Comparison of ENCODE assay signal across 19 cellular contexts in genomic region chr16:21121150-21121549, GRCh38. TPM values are rescaled to one million over a fixed set of nuclear protein-coding genes. Genes with fewer than 3 reads are reported as not detected.
DNase-seq lines count a peak whose midpoint lies in the region; ATAC-seq, FAIRE-seq and TF ChIP-seq lines count a peak whose summit lies in the region.
"Had no signal": no experiment of that assay in that cellular context is flagged by ENCODE, and none has a peak within 500 bp of the region (broad histone marks: within the 10 kb centered on the region; RNA-seq: fewer than 3 reads in every experiment).

No MANE protein-coding gene starts in this region.

- 16 to 48% (median 33%) methylated on average over 1 of the region's 1 CpG for WGBS in small intestine, 3 donors

- no peak for FAIRE-seq in small intestine (lab: Jason Lieb, UNC)
- FAIRE-seq: A549, GM12892 had no signal

- H3K4me3 ChIP-seq in epithelial cell of proximal tubule (ENCODE audit: low read depth, low read length) (no peak overlapping the region), small intestine (ENCODE audit: low read depth in 1 of 2, low read length in 2 of 2) (no peak overlapping the region)
- H3K4me3 ChIP-seq: A549, HAP-1 had no signal

- H3K36me3 ChIP-seq in small intestine (ENCODE audit: control insufficient read depth in 2 of 2, insufficient read depth in 2 of 2, low read length in 2 of 2): no peaks in the 10 kb centered on the region
- H3K36me3 ChIP-seq: HAP-1 had no signal

- H3K27ac ChIP-seq in small intestine (ENCODE audit: low read depth in 1 of 2, low read length in 1 of 2): no peak overlapping the region
- H3K27ac ChIP-seq: 22Rv1, A549, C4-2B had no signal

- no peaks in the 10 kb centered on the region for H3K9me3 ChIP-seq in small intestine (ENCODE audit: control insufficient read depth, low read depth)
- H3K9me3 ChIP-seq: Caco-2, HAP-1 had no signal

- H3K4me1 ChIP-seq in small intestine (ENCODE audit: control insufficient read depth in 2 of 2, insufficient read depth in 1 of 2, low read depth in 1 of 2, low read length in 1 of 2): no peaks in the 10 kb centered on the region
- H3K4me1 ChIP-seq: A549, Caco-2, HAP-1 had no signal

- TF ChIP-seq CTCF in epithelial cell of proximal tubule (conservative IDR thresholded peaks at IDR 0.05; ENCODE audit: low read depth, low read length): no peak

- in situ Hi-C loops in Caki2 (cut with HindIII; ENCODE audit: low pct_unique_long_range_greater_than_20kb, low sequenced_read_pairs) (no loop called here), KBM-7 (cut with MboI; ENCODE audit: low pct_unique_long_range_greater_than_20kb, low sequenced_read_pairs) (no loop called here)

- DNase-seq in Caki2 (ENCODE audit: low read depth): peak; percentile 12
- peak; percentile 50 for DNase-seq in epithelial cell of proximal tubule (ENCODE audit: low read depth)
- DNase-seq in left kidney (ENCODE audit: low read depth, low spot score): peak; percentile 45
- DNase-seq in small intestine: peak; percentile 19
- DNase-seq in T-helper 2 cell: no peak
- no peak for DNase-seq in KBM-7
- DNase-seq: AML-193; Caco-2; CD4-positive, alpha-beta T cell; DMS153; DMS79; GDM1 had no signal

- ATAC-seq in HG03565 (IDR thresholded peaks at IDR 0.05; ENCODE audit: unreplicated experiment): no peak
- ATAC-seq: A549 had no signal

- no peaks in the 10 kb centered on the region for H3K27me3 ChIP-seq in small intestine (ENCODE audit: control insufficient read depth in 2 of 2, insufficient read depth in 2 of 2, low read length in 2 of 2)

RNA-seq across cellular contexts. Expression of gene DNAH3, which starts 29.5 kb away (rescaled TPM):
- 0.17 TPM in 1 of 2 replicates, not detected in the other for total RNA-seq in Caki2 (2014; rRNA removed; shearing (Covaris generic); ENCODE audit: low replicate concordance)
- total RNA-seq in epithelial cell of proximal tubule: not detected in 2 replicates
- polyA plus RNA-seq in small intestine: under 1 TPM in 2 of 3 donors, not detected in 1; 0.52 to 0.67 TPM
- total RNA-seq: CD4-positive, alpha-beta T cell had no signal
- polyA plus RNA-seq: BJ had no signal

RNA-seq across cellular contexts. Expression of gene LDAF1, which starts 37.3 kb away (rescaled TPM):
- 67.2 and 104 TPM in 2 replicates for total RNA-seq in Caki2 (2014; rRNA removed; shearing (Covaris generic); ENCODE audit: low replicate concordance)
- 26.0 and 55.3 TPM in 2 replicates for total RNA-seq in epithelial cell of proximal tubule
- polyA plus RNA-seq in small intestine: 10 to 100 TPM in 1 of 3 donors, 1 to 10 TPM in 2; 5.7 to 17.5 (median 9.2) TPM

Comparison
In these comparisons a context has a peak if more than half of its experiments do, and no peak if none do; other contexts are left out.
1. DNase-seq: peak in Caki2 (single experiment), epithelial cell of proximal tubule (single experiment), left kidney (single experiment) and small intestine (single experiment); none in T-helper 2 cell (0 of 5) and KBM-7 (single experiment).